In the genomic region with DNA sequence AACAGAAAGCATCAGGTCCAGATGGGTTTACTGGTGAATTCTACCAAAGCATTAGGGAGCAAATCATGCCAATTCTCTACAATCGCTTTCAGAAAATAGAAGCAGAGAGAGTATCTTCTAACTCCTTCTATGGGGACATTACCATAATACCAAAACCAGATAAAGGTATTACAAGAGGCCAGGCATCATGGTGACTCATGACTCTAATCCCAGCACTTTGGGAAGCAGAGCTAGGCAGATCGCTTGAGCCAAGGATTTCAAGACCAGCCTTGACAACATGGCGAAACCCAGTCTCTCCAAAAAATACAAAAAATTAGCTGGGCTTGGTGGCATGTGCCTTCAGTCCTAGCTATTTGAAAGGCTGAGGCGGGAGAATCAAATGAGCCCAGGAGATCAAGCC, we compare ENCODE assay signal across 21 cellular contexts. TPM values are rescaled to one million over a fixed set of nuclear protein-coding genes. Genes with fewer than 3 reads are reported as not detected.
DNase-seq lines count a peak whose midpoint lies in the region; ATAC-seq and TF ChIP-seq lines count a peak whose summit lies in the region.
"Had no signal": no experiment of that assay in that cellular context is flagged by ENCODE, and none has a peak within 500 bp of the region (broad histone marks: within the 10 kb centered on the region; RNA-seq: fewer than 3 reads in every experiment).

No MANE protein-coding gene starts in this region.

- no peak for TF ChIP-seq CTCF in psoas muscle (IDR thresholded peaks at IDR 0.05)
- TF ChIP-seq CTCF in endodermal cell (conservative IDR thresholded peaks at IDR 0.05) = no peak

- H3K14ac ChIP-seq in trophoblast cell (ENCODE audit: low read length) = no peak overlapping the region

- H3K27ac Mint-ChIP-seq in endodermal cell = no peak overlapping the region
- H3K27ac Mint-ChIP-seq: CD4-positive, CD25-positive, alpha-beta regulatory T cell had no signal

- intact Hi-C loops in psoas muscle (cut with DNase I) = loop anchor here in 1 of 2 donors (10.0 kb wide), 1 partner anchor 152 kb away; the partner anchor contains the start of gene AXIN1

- H2BK120ac ChIP-seq in trophoblast cell (ENCODE audit: insufficient read depth, low read length, poor library complexity) = no peak overlapping the region

- H4K91ac ChIP-seq in trophoblast cell (ENCODE audit: low read depth, low read length) = no peak overlapping the region

- no peak overlapping the region for H3K27ac ChIP-seq in psoas muscle
- H3K27ac ChIP-seq in endodermal cell (ENCODE audit: low read depth, low read length) = no peak overlapping the region
- H3K27ac ChIP-seq in trophoblast cell (ENCODE audit: low read depth, low read length) = no peak overlapping the region
- H3K27ac ChIP-seq: GM23248, HL-60 had no signal

- H3K9ac ChIP-seq in endodermal cell (ENCODE audit: extremely low read depth, low read length, poor library complexity, severe bottlenecking) (no peak overlapping the region), trophoblast cell (ENCODE audit: low read length) (no peak overlapping the region)
- H3K9ac ChIP-seq: GM23248 had no signal

- DNase-seq in MG63 (peak; percentile 23), psoas muscle (no peak), endodermal cell (no peak), islet precursor cell (no peak), trophoblast cell (no peak)
- DNase-seq: ACHN; BE2C; C1 segment of cervical spinal cord; CD4-positive, CD25-positive, alpha-beta regulatory T cell; CD8-positive, alpha-beta memory T cell; COR-L47; DMS 273 treated with DMSO at 0.1 percent for 48 hours; DMS53; DND-41; EL; GM23248; HCEC 1CT had no signal

- no peak overlapping the region for H3K18ac ChIP-seq in trophoblast cell (ENCODE audit: low read length)

- no peak overlapping the region for H4K12ac ChIP-seq in trophoblast cell (ENCODE audit: low read depth, low read length)

- H3K4me1 ChIP-seq in psoas muscle (peaks cover 6% of the 10 kb centered on the region), endodermal cell (ENCODE audit: control insufficient read depth, insufficient read depth, low read length) (no peaks in the 10 kb centered on the region), trophoblast cell (ENCODE audit: control insufficient read depth in 1 of 2, insufficient read depth in 2 of 2, low read length in 2 of 2) (peaks cover 3 to 5% of the 10 kb centered on the region in 2 experiments)
- H3K4me1 ChIP-seq: BE2C had no signal

- H3K36me3 ChIP-seq in MG63 = peaks cover 82% of the 10 kb centered on the region
- peaks cover 32 to 97% of the 10 kb centered on the region in 2 donors for H3K36me3 ChIP-seq in psoas muscle (ENCODE audit: insufficient read depth in 1 of 2, low read depth in 1 of 2)
- H3K36me3 ChIP-seq in endodermal cell (ENCODE audit: control insufficient read depth, insufficient read depth, low read length) = peaks cover 82% of the 10 kb centered on the region
- peaks cover 47 to 58% of the 10 kb centered on the region in 2 experiments for H3K36me3 ChIP-seq in trophoblast cell (ENCODE audit: control insufficient read depth in 1 of 2, insufficient read depth in 2 of 2, low read length in 2 of 2)

- H3K9me3 Mint-ChIP-seq in endodermal cell = no peaks in the 10 kb centered on the region
- H3K9me3 Mint-ChIP-seq: CD4-positive, CD25-positive, alpha-beta regulatory T cell; CD8-positive, alpha-beta memory T cell had no signal

- no peak overlapping the region for H2BK5ac ChIP-seq in trophoblast cell (ENCODE audit: low read depth, low read length, poor library complexity)

- H3K79me1 ChIP-seq in trophoblast cell (ENCODE audit: low read length) = peaks cover 3% of the 10 kb centered on the region

- H2AK5ac ChIP-seq in trophoblast cell (ENCODE audit: low read length) = no peak overlapping the region

- H2BK12ac ChIP-seq in trophoblast cell (ENCODE audit: low read length) = no peak overlapping the region

- no peaks in the 10 kb centered on the region for H3K27me3 Mint-ChIP-seq in endodermal cell (ENCODE audit: insufficient read depth)
- H3K27me3 Mint-ChIP-seq: CD4-positive, CD25-positive, alpha-beta regulatory T cell; CD8-positive, alpha-beta memory T cell had no signal

- H4K8ac ChIP-seq in trophoblast cell (ENCODE audit: low read depth, low read length) = no peak overlapping the region

- peaks cover 81% of the 10 kb centered on the region for H3K36me3 Mint-ChIP-seq in endodermal cell (ENCODE audit: low read depth)

- H2AFZ ChIP-seq in trophoblast cell (ENCODE audit: insufficient read depth, low read length, poor library complexity) = no peak overlapping the region
- H2AFZ ChIP-seq: GM23248 had no signal

- no peaks in the 10 kb centered on the region for H3K9me3 ChIP-seq in MG63
- H3K9me3 ChIP-seq in psoas muscle = no peaks in the 10 kb centered on the region
- H3K9me3 ChIP-seq in endodermal cell (ENCODE audit: control insufficient read depth, low read length) = no peaks in the 10 kb centered on the region
- no peaks in the 10 kb centered on the region for H3K9me3 ChIP-seq in trophoblast cell (ENCODE audit: insufficient read depth, low read depth, low read length)
- H3K9me3 ChIP-seq: BE2C had no signal

- ATAC-seq in esophagus mucosa = peak; percentile 33
- ATAC-seq in psoas muscle = peak; percentile 62 to 79 (median 72)

- no peak overlapping the region for H3K23ac ChIP-seq in trophoblast cell (ENCODE audit: low read length)

- no peak overlapping the region for H3K4me3 ChIP-seq in MG63
- H3K4me3 ChIP-seq in psoas muscle = no peak overlapping the region
- H3K4me3 ChIP-seq in endodermal cell (ENCODE audit: low read length) = no peak overlapping the region
- H3K4me3 ChIP-seq in trophoblast cell (ENCODE audit: low read depth, low read length) = no peak overlapping the region
- H3K4me3 ChIP-seq: GM23248 had no signal

- H3K79me2 ChIP-seq in trophoblast cell (ENCODE audit: control insufficient read depth, insufficient read depth, low read length, poor library complexity) = no peaks in the 10 kb centered on the region

- 94 to 98% (median 97%) methylated on average over 4 of the region's 4 CpGs for WGBS in psoas muscle, 3 donors
- WGBS in endodermal cell (ENCODE audit: insufficient coverage in 1 of 2, insufficient read length in 1 of 2), 2 experiments = 91% methylated on average over 2 to 4 of the region's 4 CpGs
- WGBS in trophoblast cell (ENCODE audit: extremely low coverage, insufficient coverage, insufficient read length) = no CpG with 5 or more reads among the region's 4 CpGs

- H3K4me1 Mint-ChIP-seq in endodermal cell = no peaks in the 10 kb centered on the region

- no peak overlapping the region for H3K4me2 ChIP-seq in trophoblast cell (ENCODE audit: low read length)

- H3K27me3 ChIP-seq in MG63 (no peaks in the 10 kb centered on the region), psoas muscle (ENCODE audit: insufficient read depth in 3 of 3, low read length in 2 of 3) (no peaks in the 10 kb centered on the region), endodermal cell (ENCODE audit: control insufficient read depth, insufficient read depth, low read length, poor library complexity, severe bottlenecking) (no peaks in the 10 kb centered on the region), trophoblast cell (ENCODE audit: insufficient read depth, low read length) (no peaks in the 10 kb centered on the region)
- H3K27me3 ChIP-seq: BE2C had no signal

- H3K4me3 Mint-ChIP-seq in endodermal cell = no peak overlapping the region
- H3K4me3 Mint-ChIP-seq: CD4-positive, CD25-positive, alpha-beta regulatory T cell had no signal

- H3K4ac ChIP-seq in trophoblast cell (ENCODE audit: low read depth, low read length) = no peak overlapping the region

RNA-seq across cellular contexts. Expression of gene HBQ1, which starts 23.0 kb away (rescaled TPM):
- total RNA-seq in MG63 (2014; rRNA removed; shearing (Covaris generic); ENCODE audit: low replicate concordance) = not detected in 2 replicates
- total RNA-seq in esophagus mucosa (not detected), psoas muscle (under 1 TPM in 1 of 4 donors, not detected in 3; 0.58 TPM), endodermal cell (1 to 10 TPM; 1.2 to 1.3 TPM)
- polyA plus RNA-seq in psoas muscle = not detected
- 0.53 TPM for polyA plus RNA-seq in endodermal cell (2013, experiment 1 of 2)
- not detected for polyA plus RNA-seq in endodermal cell (2013, experiment 2 of 2)
- 0.55 and 0.60 TPM in 2 replicates for polyA plus RNA-seq in trophoblast cell (2013)
- total RNA-seq: CD4-positive, CD25-positive, alpha-beta regulatory T cell; CD8-positive, alpha-beta memory T cell; GM23248; H4 had no signal
- polyA plus RNA-seq: CD4-positive, CD25-positive, alpha-beta regulatory T cell; GM23248 had no signal

RNA-seq across cellular contexts. Expression of gene LUC7L, which starts 26.0 kb away (rescaled TPM):
- 45.1 and 58.4 TPM in 2 replicates for total RNA-seq in MG63 (2014; rRNA removed; shearing (Covaris generic); ENCODE audit: low replicate concordance)
- total RNA-seq in esophagus mucosa (23.3 TPM), psoas muscle (10 to 100 TPM; 23.8 to 30.3 (median 27.1) TPM), endodermal cell (100 to 1,000 TPM; 130 to 151 TPM)
- 10 to 100 TPM; 36.3 to 58.9 (median 36.7) TPM for polyA plus RNA-seq in psoas muscle
- 177 TPM for polyA plus RNA-seq in endodermal cell (2013, experiment 1 of 2)
- polyA plus RNA-seq in endodermal cell (2013, experiment 2 of 2) = 162 TPM
- 62.4 and 68.6 TPM in 2 replicates for polyA plus RNA-seq in trophoblast cell (2013)

RNA-seq across cellular contexts. Expression of gene HBA1, which starts 26.8 kb away (rescaled TPM):
- total RNA-seq in MG63 (2014; rRNA removed; shearing (Covaris generic); ENCODE audit: low replicate concordance) = not detected in 2 replicates
- total RNA-seq in esophagus mucosa = 7.9 TPM
- total RNA-seq in psoas muscle = 1,000 to 10,000 TPM in 1 of 4 donors, 100 to 1,000 TPM in 1, 10 to 100 TPM in 2; 22.5 to 1,513 (median 169) TPM
- polyA plus RNA-seq in psoas muscle = 10 to 100 TPM in 1 of 3 donors, 1 to 10 TPM in 2; 6.1 to 10.3 (median 8.2) TPM
- 1 to 10 TPM in 1 of 2 donors, not detected in 1; 1.1 TPM for total RNA-seq in endodermal cell
- not detected for polyA plus RNA-seq in endodermal cell (2013, experiment 1 of 2)
- not detected for polyA plus RNA-seq in endodermal cell (2013, experiment 2 of 2)
- 0.22 TPM in 1 of 2 replicates, not detected in the other for polyA plus RNA-seq in trophoblast cell (2013)
- total RNA-seq: CD4-positive, CD25-positive, alpha-beta regulatory T cell; CD8-positive, alpha-beta memory T cell; GM23248; H4; HT1080 had no signal
- polyA plus RNA-seq: GM23248 had no signal

RNA-seq across cellular contexts. Expression of gene HBA2, which starts 30.6 kb away (rescaled TPM):
- total RNA-seq in MG63 (2014; rRNA removed; shearing (Covaris generic); ENCODE audit: low replicate concordance) = not detected in 2 replicates
- 8.2 TPM for total RNA-seq in esophagus mucosa
- total RNA-seq in psoas muscle = 1,000 to 10,000 TPM in 1 of 4 donors, 100 to 1,000 TPM in 1, 10 to 100 TPM in 2; 11.9 to 1,244 (median 122) TPM
- polyA plus RNA-seq in psoas muscle = 10 to 100 TPM; 18.5 to 24.9 (median 22.9) TPM
- total RNA-seq in endodermal cell = 1 to 10 TPM in 1 of 2 donors, not detected in 1; 1.2 TPM
- polyA plus RNA-seq in endodermal cell (2013, experiment 1 of 2) = not detected
- not detected for polyA plus RNA-seq in endodermal cell (2013, experiment 2 of 2)
- polyA plus RNA-seq in trophoblast cell (2013) = not detected in 2 replicates
- total RNA-seq: CD8-positive, alpha-beta memory T cell; GM23248; HT1080 had no signal
- polyA plus RNA-seq: GM23248 had no signal

RNA-seq across cellular contexts. Expression of gene FAM234A, which starts 31.4 kb away (rescaled TPM):
- total RNA-seq in MG63 (2014; rRNA removed; shearing (Covaris generic); ENCODE audit: low replicate concordance) = 65.6 and 106 TPM in 2 replicates
- total RNA-seq in esophagus mucosa (56.4 TPM), psoas muscle (100 to 1,000 TPM; 108 to 154 (median 120) TPM), endodermal cell (100 to 1,000 TPM; 123 to 130 TPM)
- polyA plus RNA-seq in psoas muscle = 100 to 1,000 TPM in 1 of 3 donors, 10 to 100 TPM in 2; 54.2 to 198 (median 98.4) TPM
- polyA plus RNA-seq in endodermal cell (2013, experiment 1 of 2) = 85.6 TPM
- 78.2 TPM for polyA plus RNA-seq in endodermal cell (2013, experiment 2 of 2)
- 67.1 and 68.6 TPM in 2 replicates for polyA plus RNA-seq in trophoblast cell (2013)
